Comparison of ENCODE assay signal across 2 cellular contexts in genomic region chr16:28722852-28723650, GRCh38. TPM values are rescaled to one million over a fixed set of nuclear protein-coding genes. Genes with fewer than 3 reads are reported as not detected.
"Had no signal": no experiment of that assay in that cellular context is flagged by ENCODE, and none has a peak within 500 bp of the region (broad histone marks: within the 10 kb centered on the region; RNA-seq: fewer than 3 reads in every experiment).

No MANE protein-coding gene starts in this region.

RNA-seq across cellular contexts. Expression of gene NPIPB9, which starts 28.5 kb away (rescaled TPM):
- total RNA-seq: gastrocnemius medialis, mucosa of gallbladder had no signal
